8 cellular contexts compared by ENCODE assay signal in genomic region chr12:32106517-32107366, GRCh38. TPM values are rescaled to one million over a fixed set of nuclear protein-coding genes. Genes with fewer than 3 reads are reported as not detected.
DNase-seq lines count a peak whose midpoint lies in the region; ATAC-seq and TF ChIP-seq lines count a peak whose summit lies in the region.

TSS of gene BICD1 (plus strand) at chr12:32106847. CDS start at chr12:32107332, 485 bp downstream.

- ATAC-seq in GM21447 (IDR thresholded peaks at IDR 0.05; ENCODE audit: unreplicated experiment) (peak; percentile 71), esophagus mucosa (peak; percentile 96)

- DNase-seq in DMS114 treated with DMSO at 0.1 percent for 48 hours (lab: John Stamatoyannopoulos, UW; ENCODE audit: unreplicated experiment) (peak; percentile 81), HuH-7 (ENCODE audit: low spot score) (peak; percentile 95), myocyte (ENCODE audit: low read depth) (peak; percentile 95)
- peak; percentile 86 to 87 for DNase-seq in activated T-cell treated with anti-CD3 and anti-CD28 coated beads, Interleukin-2, amount 50 U/mL, for 48 hours
- peak; percentile 65 to 67 for DNase-seq in stimulated activated CD8-positive, alpha-beta memory T cell treated with anti-CD3 and anti-CD28 coated beads, Interleukin-7, amount 100 ng/mL, for 48 hours (ENCODE audit: extremely low read depth in 1 of 2, low read depth in 1 of 2)

TF ChIP-seq in PFSK-1, 5 proteins besides CTCF, POLR2A, EP300 and RAD21:
- TF ChIP-seq REST (IDR thresholded peaks at IDR 0.05; ENCODE audit: insufficient read depth in 1 of 2, low read depth in 2 of 2, low read length in 2 of 2) (no peak), TAF1 (IDR thresholded peaks at IDR 0.05; ENCODE audit: borderline replicate concordance, insufficient read depth, low read length) (peak; percentile 57; the same call in 1 of the 2 replicates), POLR2AphosphoS5 (IDR thresholded peaks at IDR 0.05; ENCODE audit: low read depth, low read length) (peak; percentile 82), FOXP2 (optimal IDR thresholded peaks at IDR 0.05; ENCODE audit: borderline replicate concordance, extremely low read depth, extremely low read length, insufficient read depth) (peak; percentile 56), SIN3A (IDR thresholded peaks at IDR 0.05; ENCODE audit: borderline replicate concordance, insufficient read depth, low read length) (0 out of 2 replicates have a peak, but pooled peaks have one; percentile 35)
TF ChIP-seq in PFSK-1: peak in this region for 4.

RNA-seq across cellular contexts. Expression of gene BICD1, which starts in this region (rescaled TPM):
- 5.9 TPM for polyA plus RNA-seq in PFSK-1 (2012; ENCODE audit: insufficient read length, low read depth)
- total RNA-seq in esophagus mucosa (4.7 TPM), myocyte (10.3 and 10.8 TPM in 2 replicates)
- polyA plus RNA-seq in myocyte (2012): 12.5 TPM

Comparison
In these comparisons a context has a peak if more than half of its experiments do, and no peak if none do; other contexts are left out.
1. Peak in every context shown above with its lines: DNase-seq and ATAC-seq.